Comparison of ENCODE assay signal across 8 cellular contexts in the genomic region with DNA sequence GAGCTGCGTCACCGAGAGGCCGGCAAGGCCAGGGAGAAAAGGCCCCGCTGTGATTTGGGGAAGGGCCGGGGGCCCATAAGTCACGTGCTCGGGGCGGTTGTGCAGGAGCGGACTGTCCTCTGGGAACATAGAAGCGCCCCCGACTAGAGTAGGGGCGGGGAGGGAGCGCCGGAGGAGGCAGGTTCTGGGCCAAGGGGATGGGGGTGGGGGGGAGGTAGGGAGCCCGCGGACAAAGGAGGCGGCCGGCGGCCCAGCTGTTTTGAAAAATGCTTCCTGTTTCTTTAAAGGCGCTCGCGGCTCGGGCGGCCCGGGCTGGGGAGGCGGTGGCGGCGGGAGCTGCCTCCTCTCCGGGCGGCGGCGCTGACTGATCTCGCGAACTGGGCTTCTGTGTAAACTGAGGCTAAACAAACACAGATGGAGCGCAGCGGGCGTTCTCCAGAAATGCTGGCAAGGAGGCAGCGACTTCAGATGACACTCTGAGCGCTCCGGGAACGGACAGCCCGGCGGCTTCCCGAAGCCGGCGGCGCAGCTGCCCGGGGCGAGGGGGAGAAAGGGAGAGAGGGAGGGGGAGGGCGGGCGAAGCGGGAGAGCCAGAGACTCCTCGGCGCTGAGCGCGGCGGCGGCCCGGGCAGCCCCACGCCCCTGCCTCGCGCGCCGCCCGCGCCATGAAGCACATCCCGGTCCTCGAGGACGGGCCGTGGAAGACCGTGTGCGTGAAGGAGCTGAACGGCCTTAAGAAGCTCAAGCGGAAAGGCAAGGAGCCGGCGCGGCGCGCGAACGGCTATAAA. TPM values are rescaled to one million over a fixed set of nuclear protein-coding genes. Genes with fewer than 3 reads are reported as not detected.
DNase-seq lines count a peak whose midpoint lies in the region; ATAC-seq, FAIRE-seq and TF ChIP-seq lines count a peak whose summit lies in the region.

A gene with protein sequence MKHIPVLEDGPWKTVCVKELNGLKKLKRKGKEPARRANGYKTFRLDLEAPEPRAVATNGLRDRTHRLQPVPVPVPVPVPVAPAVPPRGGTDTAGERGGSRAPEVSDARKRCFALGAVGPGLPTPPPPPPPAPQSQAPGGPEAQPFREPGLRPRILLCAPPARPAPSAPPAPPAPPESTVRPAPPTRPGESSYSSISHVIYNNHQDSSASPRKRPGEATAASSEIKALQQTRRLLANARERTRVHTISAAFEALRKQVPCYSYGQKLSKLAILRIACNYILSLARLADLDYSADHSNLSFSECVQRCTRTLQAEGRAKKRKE (plus strand): TSS at position 467 of the 788 bp plus-strand sequence. CDS start 199 bp downstream, at position 666.

- CTCF ChIA-PET in HCT116 (lab: Charles Lee), result interaction anchor here (1.1 to 4.4 kb wide), 6 partner anchors 9 to 74 kb away, joined by 3 to 41 read pairs (median 4); no protein-coding TSS in a partner anchor

- 0 out of 2 replicates have a peak within 1 kb of the TSS, but pooled peaks have one; percentile 14 for H3K9ac ChIP-seq in HCT116 (ENCODE audit: low read length)
- peak within 1 kb of the TSS; percentile 37 to 67 for H3K9ac ChIP-seq in kidney (ENCODE audit: low read length in 2 of 2)
- peak within 1 kb of the TSS; percentile 91 for H3K9ac ChIP-seq in skeletal muscle satellite cell (ENCODE audit: low read depth, low read length)

- POLR2A ChIA-PET in HCT116 (lab: Charles Lee), result interaction anchor here (0.6 kb wide), 1 partner anchor 41 kb away, joined by 4 read pairs; no protein-coding TSS in a partner anchor

- peak within 1 kb of the TSS; percentile 82 for H3K4me2 ChIP-seq in HCT116 (ENCODE audit: low read length)
- peak within 1 kb of the TSS; percentile 91 for H3K4me2 ChIP-seq in skeletal muscle satellite cell (ENCODE audit: low read length)

- H3K36me3 ChIP-seq in HCT116 (ENCODE audit: control insufficient read depth in 1 of 2, insufficient read depth in 2 of 2, low read length in 2 of 2) (no peaks in the 10 kb centered on the region), kidney (ENCODE audit: control insufficient read depth in 1 of 2, insufficient read depth in 2 of 2, low read length in 2 of 2) (no peaks in the 10 kb centered on the region), skeletal muscle satellite cell (ENCODE audit: insufficient read depth, low read length) (peaks cover 28% of the 10 kb centered on the region)

- TF ChIP-seq RAD21 in HCT116 (IDR thresholded peaks at IDR 0.05; ENCODE audit: low read depth), result no peak

- H3K27ac ChIP-seq in HCT116 (ENCODE audit: low read depth, low read length) (peak within 1 kb of the TSS; percentile 51; the same call in 1 of the 2 replicates), kidney (ENCODE audit: low read depth in 2 of 2, low read length in 2 of 2) (peak within 1 kb of the TSS in 1 of 2 donors; percentile 66)

- H3K4me3 ChIP-seq in HCT116 (replicated peaks in 1 of 2; ENCODE audit: low read depth in 1 of 2, low read length in 2 of 2) (peak within 1 kb of the TSS; percentile 37 to 61), kidney (ENCODE audit: low read length in 2 of 2) (peak within 1 kb of the TSS; percentile 67 to 75), skeletal muscle satellite cell (ENCODE audit: low read length) (peak within 1 kb of the TSS; percentile 84)

- peaks cover 56% of the 10 kb centered on the region for H3K27me3 ChIP-seq in HCT116 (ENCODE audit: insufficient read depth, low read length)
- H3K27me3 ChIP-seq in skeletal muscle satellite cell (ENCODE audit: control insufficient read depth, insufficient read depth, low read length), result no peaks in the 10 kb centered on the region

- no peaks in the 10 kb centered on the region for H4K20me1 ChIP-seq in HCT116 (ENCODE audit: insufficient read depth)

- TF ChIP-seq CTCF in HCT116 (IDR thresholded peaks at IDR 0.05 in 2 of 3, conservative IDR thresholded peaks at IDR 0.05 in 1 of 3; ENCODE audit: borderline replicate concordance in 1 of 3, insufficient read depth in 1 of 3, low read depth in 2 of 3, low read length in 2 of 3), result no peak
- no peak for TF ChIP-seq CTCF in kidney (IDR thresholded peaks at IDR 0.05; ENCODE audit: borderline replicate concordance, extremely low read depth, insufficient read depth)

- no peak for TF ChIP-seq POLR2A in HCT116 (IDR thresholded peaks at IDR 0.05; ENCODE audit: borderline replicate concordance, extremely low read depth, insufficient read depth, insufficient read length)

- peaks cover 23 to 35% of the 10 kb centered on the region in 2 experiments for H3K4me1 ChIP-seq in HCT116 (ENCODE audit: control insufficient read depth in 1 of 2, insufficient read depth in 2 of 2, low read length in 2 of 2)
- peaks cover 8 to 37% of the 10 kb centered on the region in 2 donors for H3K4me1 ChIP-seq in kidney (ENCODE audit: control insufficient read depth in 1 of 2, insufficient read depth in 1 of 2, low read depth in 1 of 2, low read length in 2 of 2)
- peaks cover 58% of the 10 kb centered on the region for H3K4me1 ChIP-seq in skeletal muscle satellite cell (ENCODE audit: control insufficient read depth, insufficient read depth, low read length)

- peak; percentile 77 for DNase-seq in CD1c-positive myeloid dendritic cell (ENCODE audit: extremely low spot score)
- DNase-seq in HCT116 (ENCODE audit: low read depth, low spot score), result no peak
- DNase-seq in SHP77 (lab: John Stamatoyannopoulos, UW), result peak; percentile 43 to 61
- DNase-seq in cerebellum (ENCODE audit: low spot score), result peak; percentile 41
- DNase-seq in kidney, result peak; percentile 93
- no peak for DNase-seq in stimulated activated naive CD4-positive, alpha-beta T cell treated with Interleukin-2 at 50 U/mL for 16 hours (lab: John Stamatoyannopoulos, UW)
- no peak for DNase-seq in activated CD4-positive, CD25-positive, alpha-beta regulatory T cell (lab: John Stamatoyannopoulos, UW)

- H3K9me2 ChIP-seq in HCT116 (ENCODE audit: insufficient read depth), result no peaks in the 10 kb centered on the region

- intact Hi-C loops in HCT116 (cut with micrococcal nuclease), result no loop called here
- intact Hi-C loops in kidney (cut with DNase I), result no loop called here

- peak; percentile 42 for ATAC-seq in HCT116

- H3K79me2 ChIP-seq in HCT116 (ENCODE audit: insufficient read depth, low read length), result no peaks in the 10 kb centered on the region

- BruUV-seq in HCT116 (replicated peaks; lab: Mats Ljungman, UMichigan), result no TSS peak

- H3K9me3 ChIP-seq in HCT116 (ENCODE audit: control insufficient read depth in 1 of 2, insufficient read depth in 1 of 2, low read depth in 1 of 2, low read length in 2 of 2) (no peaks in the 10 kb centered on the region), kidney (ENCODE audit: control insufficient read depth in 1 of 2, low read length in 2 of 2) (no peaks in the 10 kb centered on the region), skeletal muscle satellite cell (replicated peaks; ENCODE audit: low read length) (no peaks in the 10 kb centered on the region)

- RAD21 ChIA-PET in HCT116 (lab: Charles Lee; ENCODE audit: low non-redundant PET in 1 of 2, low total read pairs in 2 of 2, uncharacterized antibody in 2 of 2, unreplicated experiment in 2 of 2), result interaction anchor here (0.6 to 1.2 kb wide), 4 partner anchors 11 to 60 kb away, joined by 3 to 4 read pairs (median 3); no protein-coding TSS in a partner anchor

- FAIRE-seq in kidney (lab: Jason Lieb, UNC), result no peak

- H2AFZ ChIP-seq in HCT116 (ENCODE audit: low read depth, low read length, poor library complexity, severe bottlenecking), result peak within 1 kb of the TSS; percentile 54

TF ChIP-seq in HCT116, 20 proteins besides CTCF, POLR2A, EP300 and RAD21:
- TF ChIP-seq EZH2 (IDR thresholded peaks at IDR 0.05) (peak; percentile 78; the same call in 1 of the 2 replicates), TCF7L2 (IDR thresholded peaks at IDR 0.05; ENCODE audit: borderline replicate concordance, extremely low read depth, insufficient read depth, insufficient read length) (peak; percentile 91), ZNF274 (IDR thresholded peaks at IDR 0.05; ENCODE audit: low read depth, low read length) (no peak)
TF ChIP-seq in HCT116: peak in this region for 2.

RNA-seq across cellular contexts. Expression of the gene that starts here (rescaled TPM):
- total RNA-seq in HCT116 (2021; ENCODE audit: unreplicated experiment), result 0.74 TPM
- 0.21 and 0.30 TPM in 2 replicates for polyA plus RNA-seq in HCT116 (2012)
- total RNA-seq in cerebellum, result 13.2 TPM
- total RNA-seq in kidney, result 11.2 TPM
- polyA plus RNA-seq in kidney (ENCODE audit: insufficient read depth, low read depth, low replicate concordance), result 18.6 TPM
- total RNA-seq in skeletal muscle satellite cell (2012; rRNA removed), result 36.3 and 44.6 TPM in 2 replicates

Comparison
In these comparisons a context has a peak if more than half of its experiments do, and no peak if none do; other contexts are left out.
1. Peak in ATAC-seq, H3K4me3 ChIP-seq, H3K27ac ChIP-seq, H3K9ac ChIP-seq and H3K4me2 ChIP-seq in HCT116; RNA of the gene not detected or under 1 TPM.
2. DNase-seq: peak in CD1c-positive myeloid dendritic cell (single experiment), SHP77 (2 of 2), cerebellum (single experiment) and kidney (single experiment); none in HCT116 (single experiment), stimulated activated naive CD4-positive, alpha-beta T cell treated with Interleukin-2 at 50 U/mL for 16 hours (single experiment) and activated CD4-positive, CD25-positive, alpha-beta regulatory T cell (0 of 4).
3. H3K9ac ChIP-seq: peak in every context shown above with its lines; median percentile 91 in skeletal muscle satellite cell; 52 in kidney; 14 in HCT116.
4. Peak in every context shown above with its lines, with median percentiles within 50 percentile points of each other: H3K4me3 ChIP-seq.